ENCODE assay signal across 9 cellular contexts in genomic region chr18:50401334-50401733, GRCh38. TPM values are rescaled to one million over a fixed set of nuclear protein-coding genes. Genes with fewer than 3 reads are reported as not detected.
"Had no signal": no experiment of that assay in that cellular context is flagged by ENCODE, and none has a peak within 500 bp of the region (broad histone marks: within the 10 kb centered on the region; RNA-seq: fewer than 3 reads in every experiment).

No MANE protein-coding gene starts in this region.

- H3K27ac ChIP-seq: pancreas, thoracic aorta, WERI-Rb-1 had no signal

- H3K27me3 ChIP-seq: pancreas had no signal

- H3K27ac Mint-ChIP-seq: activated CD8-positive, alpha-beta T cell treated with anti-CD3 and anti-CD28 coated beads for 36 hours; activated naive CD8-positive, alpha-beta T cell treated with anti-CD3 and anti-CD28 coated beads, Interleukin-2, amount 50 U/mL, for 24 hours; activated T-cell treated with anti-CD3 and anti-CD28 coated beads, Interleukin-2, amount 50 U/mL, for 72 hours; stimulated activated naive CD8-positive, alpha-beta T cell treated with anti-CD3 and anti-CD28 coated beads, Interleukin-15, amount 100 ng/mL, for 72 hours had no signal

- H3K4me3 ChIP-seq: pancreas, thoracic aorta had no signal

- H3K9me3 Mint-ChIP-seq: activated CD8-positive, alpha-beta T cell treated with anti-CD3 and anti-CD28 coated beads for 36 hours; activated naive CD8-positive, alpha-beta T cell treated with anti-CD3 and anti-CD28 coated beads, Interleukin-2, amount 50 U/mL, for 24 hours; activated T-cell treated with anti-CD3 and anti-CD28 coated beads, Interleukin-2, amount 50 U/mL, for 72 hours; stimulated activated naive CD8-positive, alpha-beta T cell treated with anti-CD3 and anti-CD28 coated beads, Interleukin-15, amount 100 ng/mL, for 72 hours had no signal

- DNase-seq: activated CD4-positive, alpha-beta T cell treated with anti-CD3 and anti-CD28 coated beads for 4 hours; foreskin melanocyte; WERI-Rb-1 had no signal

- H3K9me3 ChIP-seq: pancreas, thoracic aorta had no signal

- H3K36me3 ChIP-seq: pancreas, thoracic aorta, WERI-Rb-1 had no signal

- H3K4me3 Mint-ChIP-seq: activated CD8-positive, alpha-beta T cell treated with anti-CD3 and anti-CD28 coated beads for 36 hours; activated naive CD8-positive, alpha-beta T cell treated with anti-CD3 and anti-CD28 coated beads, Interleukin-2, amount 50 U/mL, for 24 hours; activated T-cell treated with anti-CD3 and anti-CD28 coated beads, Interleukin-2, amount 50 U/mL, for 72 hours; stimulated activated naive CD8-positive, alpha-beta T cell treated with anti-CD3 and anti-CD28 coated beads, Interleukin-15, amount 100 ng/mL, for 72 hours had no signal

RNA-seq across cellular contexts. Expression of gene SKA1, which starts 26.5 kb away (rescaled TPM):
- total RNA-seq: thoracic aorta had no signal
